Comparison of ENCODE assay signal across 21 cellular contexts in genomic region chr18:50274941-50275340, GRCh38. TPM values are rescaled to one million over a fixed set of nuclear protein-coding genes. Genes with fewer than 3 reads are reported as not detected.
A peak's percentile ranks its signal among the peaks of the same experiment; 100 is the strongest.
DNase-seq lines count a peak whose midpoint lies in the region; ATAC-seq and TF ChIP-seq lines count a peak whose summit lies in the region.
"Had no signal": no experiment of that assay in that cellular context is flagged by ENCODE, and none has a peak within 500 bp of the region (broad histone marks: within the 10 kb centered on the region; RNA-seq: fewer than 3 reads in every experiment).

No MANE protein-coding gene starts in this region.

- no peaks in the 10 kb centered on the region for H3K27me3 ChIP-seq in IMR-90 (ENCODE audit: control insufficient read depth, insufficient read depth, low read length)
- no peaks in the 10 kb centered on the region for H3K27me3 ChIP-seq in neuronal stem cell (ENCODE audit: control insufficient read depth in 3 of 3, insufficient read depth in 3 of 3, low read depth in 1 of 3, low read length in 3 of 3)
- H3K27me3 ChIP-seq: BLaER1 had no signal

- H3K27ac ChIP-seq in IMR-90 (ENCODE audit: insufficient read depth, low read length) (no peak overlapping the region), neuronal stem cell (replicated peaks; ENCODE audit: low read length) (no peak overlapping the region)
- H3K27ac ChIP-seq: 22Rv1, BLaER1, C4-2B had no signal

- H3K23ac ChIP-seq in IMR-90 (ENCODE audit: low read depth, low read length) (no peak overlapping the region), neuronal stem cell (ENCODE audit: low read depth, low read length, poor library complexity) (peak overlapping the region; percentile 66)

- no peak for ATAC-seq in IMR-90 (ENCODE audit: low read depth)
- ATAC-seq in GM19455 (IDR thresholded peaks at IDR 0.05; ENCODE audit: unreplicated experiment) = no peak
- ATAC-seq: CD8-positive, alpha-beta T cell; GM12878; GM23338 had no signal

- no peak overlapping the region for H3K9ac ChIP-seq in IMR-90 (ENCODE audit: low read depth, low read length)
- peak overlapping the region; percentile 30 for H3K9ac ChIP-seq in neuronal stem cell (ENCODE audit: low read depth, low read length, poor library complexity)
- H3K9ac ChIP-seq: BLaER1 had no signal

- no peak overlapping the region for H2BK120ac ChIP-seq in IMR-90 (ENCODE audit: low read depth, low read length)
- no peak overlapping the region for H2BK120ac ChIP-seq in neuronal stem cell (ENCODE audit: low read depth, low read length)

- H4K91ac ChIP-seq in IMR-90 (ENCODE audit: insufficient read depth, low read depth, low read length) (no peak overlapping the region), neuronal stem cell (ENCODE audit: low read depth, low read length, poor library complexity) (no peak overlapping the region)

- H3K27me3 Mint-ChIP-seq in activated CD4-positive, alpha-beta T cell treated with anti-CD3 and anti-CD28 coated beads, Interleukin-2, amount 10 ng/mL, durations not matched to agents 24 days and 14 days = no peaks in the 10 kb centered on the region
- no peaks in the 10 kb centered on the region for H3K27me3 Mint-ChIP-seq in dendritic cell treated with granulocyte-macrophage colony-stimulating factor and Interleukin-4, amounts not matched to agents 40 ng/mL and 50 ng/mL, for 4 days
- H3K27me3 Mint-ChIP-seq: B cell; CD4-positive, CD25-positive, alpha-beta regulatory T cell had no signal

- H2AK9ac ChIP-seq in IMR-90 (replicated peaks; ENCODE audit: low read depth, low read length, poor library complexity) = no peak overlapping the region

- no peak overlapping the region for H4K5ac ChIP-seq in IMR-90 (ENCODE audit: low read depth, low read length)

- H2AK5ac ChIP-seq in IMR-90 (ENCODE audit: low read depth, low read length) (no peak overlapping the region), neuronal stem cell (ENCODE audit: low read depth, low read length) (no peak overlapping the region)

- peak; percentile 47 for DNase-seq in activated CD4-positive, alpha-beta T cell treated with anti-CD3 and anti-CD28 coated beads, Interleukin-2, amount 10 ng/mL, durations not matched to agents 24 days and 14 days
- DNase-seq in activated CD4-positive, alpha-beta T cell treated with anti-CD3 and anti-CD28 coated beads, Interleukin-2, amount 50 U/mL, for 4 hours = no peak
- DNase-seq in IMR-90 (no peak), neuronal stem cell (ENCODE audit: low spot score) (no peak), NCI-H1092 (lab: John Stamatoyannopoulos, UW) (no peak), NCI-H524 (lab: John Stamatoyannopoulos, UW) (no peak)
- DNase-seq: Caco-2; CD4-positive, CD25-positive, alpha-beta regulatory T cell; CD8-positive, alpha-beta T cell; DMS153; DND-41; GDM1 had no signal

- H2AFZ ChIP-seq in IMR-90 (replicated peaks; ENCODE audit: low read length, poor library complexity) (peak overlapping the region; percentile 24), neuronal stem cell (ENCODE audit: low read length) (no peak overlapping the region)
- H2AFZ ChIP-seq: GM23338 had no signal

- dilution Hi-C loops in IMR-90 (cut with HindIII; ENCODE audit: low sequenced_read_pairs, unreplicated experiment) = no loop called here

- H3K9me1 ChIP-seq in IMR-90 (ENCODE audit: insufficient read depth, low read length) = peaks cover 14% of the 10 kb centered on the region; the same call in 1 of the 2 replicates

- no peak overlapping the region for H4K8ac ChIP-seq in IMR-90 (ENCODE audit: low read depth in 2 of 2, low read length in 2 of 2)
- H4K8ac ChIP-seq in neuronal stem cell (ENCODE audit: low read depth, low read length) = no peak overlapping the region

- no peak overlapping the region for H3K4me3 Mint-ChIP-seq in activated CD4-positive, alpha-beta T cell treated with anti-CD3 and anti-CD28 coated beads, Interleukin-2, amount 10 ng/mL, durations not matched to agents 24 days and 14 days
- H3K4me3 Mint-ChIP-seq in dendritic cell treated with granulocyte-macrophage colony-stimulating factor and Interleukin-4, amounts not matched to agents 40 ng/mL and 50 ng/mL, for 4 days = no peak overlapping the region
- H3K4me3 Mint-ChIP-seq: B cell; CD8-positive, alpha-beta T cell; GM23338 had no signal

- POLR2A ChIA-PET in IMR-90 (lab: Charles Lee; ENCODE audit: unreplicated experiment) = no interaction called here

- no peak overlapping the region for H3K18ac ChIP-seq in IMR-90 (ENCODE audit: low read depth, low read length)
- no peak overlapping the region for H3K18ac ChIP-seq in neuronal stem cell (ENCODE audit: low read length)

- intact Hi-C loops in activated CD4-positive, alpha-beta T cell treated with anti-CD3 and anti-CD28 coated beads, Interleukin-2, amount 10 ng/mL, durations not matched to agents 24 days and 14 days (cut with micrococcal nuclease) = no loop called here
- intact Hi-C loops in IMR-90 (cut with micrococcal nuclease) = no loop called here
- intact Hi-C loops in dendritic cell treated with granulocyte-macrophage colony-stimulating factor and Interleukin-4, amounts not matched to agents 40 ng/mL and 50 ng/mL, for 4 days (cut with micrococcal nuclease) = no loop called here

- H4K20me1 ChIP-seq in IMR-90 (ENCODE audit: insufficient read depth, low read length) = peaks cover 9% of the 10 kb centered on the region

- H3K4me2 ChIP-seq in IMR-90 (ENCODE audit: low read depth, low read length) (no peak overlapping the region), neuronal stem cell (ENCODE audit: insufficient read depth, low read length, poor library complexity, severe bottlenecking) (no peak overlapping the region)
- H3K4me2 ChIP-seq: BLaER1, GM23338 had no signal

- no peak for TF ChIP-seq CTCF in IMR-90 (conservative IDR thresholded peaks at IDR 0.05; ENCODE audit: low read depth, low read length)

- H3K36me3 Mint-ChIP-seq in activated CD4-positive, alpha-beta T cell treated with anti-CD3 and anti-CD28 coated beads, Interleukin-2, amount 10 ng/mL, durations not matched to agents 24 days and 14 days (ENCODE audit: low read depth) = peaks cover 69% of the 10 kb centered on the region
- H3K36me3 Mint-ChIP-seq in dendritic cell treated with granulocyte-macrophage colony-stimulating factor and Interleukin-4, amounts not matched to agents 40 ng/mL and 50 ng/mL, for 4 days (ENCODE audit: low read depth) = peaks cover 80% of the 10 kb centered on the region

- no CpG with 5 or more reads among the region's 10 CpGs for WGBS in IMR-90 (ENCODE audit: extremely low coverage in 2 of 2, insufficient read length in 1 of 2), 2 experiments
- no CpG with 5 or more reads among the region's 10 CpGs for WGBS in neuronal stem cell (ENCODE audit: extremely low coverage in 2 of 2, insufficient read length in 2 of 2, insufficient replicate concordance in 1 of 2), 2 donors

- H3K4ac ChIP-seq in IMR-90 (ENCODE audit: low read depth, low read length) (no peak overlapping the region), neuronal stem cell (ENCODE audit: low read length) (no peak overlapping the region)

- H3K56ac ChIP-seq in IMR-90 (ENCODE audit: extremely low read depth, insufficient read depth, low read length) = no peak overlapping the region

- CTCF ChIA-PET in IMR-90 (lab: Yijun Ruan, JAX) = no interaction called here

- no peaks in the 10 kb centered on the region for H3K9me3 ChIP-seq in IMR-90 (ENCODE audit: control insufficient read depth, insufficient read depth, low read length)
- H3K9me3 ChIP-seq in neuronal stem cell (replicated peaks in 1 of 2; ENCODE audit: control insufficient read depth in 2 of 2, insufficient read depth in 1 of 2, low read depth in 1 of 2, low read length in 2 of 2) = peaks cover 0 to 6% of the 10 kb centered on the region in 2 donors
- H3K9me3 ChIP-seq: BLaER1, Caco-2, HAP-1 had no signal

- no peak overlapping the region for H3K14ac ChIP-seq in IMR-90 (replicated peaks; ENCODE audit: low read depth, low read length)
- H3K14ac ChIP-seq in neuronal stem cell (ENCODE audit: low read length) = no peak overlapping the region

- no peak overlapping the region for H3K27ac Mint-ChIP-seq in activated CD4-positive, alpha-beta T cell treated with anti-CD3 and anti-CD28 coated beads, Interleukin-2, amount 10 ng/mL, durations not matched to agents 24 days and 14 days
- H3K27ac Mint-ChIP-seq in dendritic cell treated with granulocyte-macrophage colony-stimulating factor and Interleukin-4, amounts not matched to agents 40 ng/mL and 50 ng/mL, for 4 days = peak overlapping the region; percentile 3
- H3K27ac Mint-ChIP-seq: B cell; CD4-positive, CD25-positive, alpha-beta regulatory T cell; CD8-positive, alpha-beta T cell; GM23338 had no signal

- H3K4me1 Mint-ChIP-seq in activated CD4-positive, alpha-beta T cell treated with anti-CD3 and anti-CD28 coated beads, Interleukin-2, amount 10 ng/mL, durations not matched to agents 24 days and 14 days = peaks cover 15% of the 10 kb centered on the region
- peaks cover 9% of the 10 kb centered on the region for H3K4me1 Mint-ChIP-seq in dendritic cell treated with granulocyte-macrophage colony-stimulating factor and Interleukin-4, amounts not matched to agents 40 ng/mL and 50 ng/mL, for 4 days (ENCODE audit: low read depth)
- H3K4me1 Mint-ChIP-seq: GM23338 had no signal

- H2BK20ac ChIP-seq in IMR-90 (ENCODE audit: low read depth, low read length) = no peak overlapping the region

- H3K4me1 ChIP-seq in IMR-90 (ENCODE audit: control insufficient read depth, insufficient read depth, low read length) (peaks cover 3% of the 10 kb centered on the region; the same call in 1 of the 2 replicates), neuronal stem cell (ENCODE audit: control insufficient read depth in 2 of 2, insufficient read depth in 1 of 2, low read depth in 1 of 2, low read length in 2 of 2) (no peaks in the 10 kb centered on the region)
- H3K4me1 ChIP-seq: Caco-2, HAP-1 had no signal

- no peak overlapping the region for H2BK12ac ChIP-seq in neuronal stem cell (ENCODE audit: low read length)

- TF ChIP-seq POLR2A in IMR-90 (IDR thresholded peaks at IDR 0.05; ENCODE audit: low read depth, low read length) = no peak

- TF ChIP-seq RAD21 in IMR-90 (IDR thresholded peaks at IDR 0.05; ENCODE audit: low read length) = no peak

- no peak overlapping the region for H3K4me3 ChIP-seq in IMR-90 (ENCODE audit: insufficient read depth, low read depth, low read length)
- H3K4me3 ChIP-seq in neuronal stem cell (ENCODE audit: low read length in 2 of 2) = no peak overlapping the region
- H3K4me3 ChIP-seq: BLaER1, GM12878, GM23338, HAP-1 had no signal

- H2BK15ac ChIP-seq in IMR-90 (ENCODE audit: low read depth, low read length) = no peak overlapping the region
- H2BK15ac ChIP-seq in neuronal stem cell (ENCODE audit: low read length) = no peak overlapping the region

- H3K79me1 ChIP-seq in IMR-90 (ENCODE audit: low read depth in 1 of 2, low read length in 2 of 2) (peaks cover 11 to 39% of the 10 kb centered on the region in 2 experiments), neuronal stem cell (ENCODE audit: low read depth, low read length) (peaks cover 10% of the 10 kb centered on the region)

- no TSS peak for BruUV-seq in IMR-90 (replicated peaks; lab: Mats Ljungman, UMichigan)

- peaks cover 72% of the 10 kb centered on the region for H3K36me3 ChIP-seq in IMR-90 (ENCODE audit: control insufficient read depth, insufficient read depth, low read length)
- H3K36me3 ChIP-seq in neuronal stem cell (replicated peaks in 1 of 2; ENCODE audit: control insufficient read depth in 2 of 2, insufficient read depth in 2 of 2, low read length in 2 of 2) = peaks cover 65 to 100% of the 10 kb centered on the region in 2 donors

- in situ Hi-C loops in IMR-90 (cut with MboI; ENCODE audit: low sequenced_read_pairs) = loop anchor here (25.0 kb wide), 2 partner anchors 762 to 1638 kb away; partner anchors contain the start of gene SMAD4

- no peaks in the 10 kb centered on the region for H3K9me3 Mint-ChIP-seq in activated CD4-positive, alpha-beta T cell treated with anti-CD3 and anti-CD28 coated beads, Interleukin-2, amount 10 ng/mL, durations not matched to agents 24 days and 14 days
- no peaks in the 10 kb centered on the region for H3K9me3 Mint-ChIP-seq in dendritic cell treated with granulocyte-macrophage colony-stimulating factor and Interleukin-4, amounts not matched to agents 40 ng/mL and 50 ng/mL, for 4 days
- H3K9me3 Mint-ChIP-seq: CD4-positive, CD25-positive, alpha-beta regulatory T cell; CD8-positive, alpha-beta T cell; GM23338 had no signal

- H2BK5ac ChIP-seq in IMR-90 (ENCODE audit: low read depth, low read length, poor library complexity, severe bottlenecking) (no peak overlapping the region), neuronal stem cell (ENCODE audit: low read length) (no peak overlapping the region)

RNA-seq across cellular contexts. Expression of gene MBD1, which starts 6.4 kb away (rescaled TPM):
- 91.7 and 93.3 TPM in 2 replicates for total RNA-seq in activated CD4-positive, alpha-beta T cell treated with anti-CD3 and anti-CD28 coated beads, Interleukin-2, amount 10 ng/mL, durations not matched to agents 24 days and 14 days
- 31.7 TPM in 2 replicates for total RNA-seq in IMR-90 (2012; rRNA removed)
- polyA plus RNA-seq in IMR-90 (2012; rRNA removed) = 56.5 and 61.3 TPM in 2 replicates
- 50.3 and 57.0 TPM in 2 replicates for polyA plus RNA-seq in IMR-90 (2012; cell fraction: cytosol; rRNA removed)
- polyA plus RNA-seq in IMR-90 (2012; cell fraction: nucleus; rRNA removed; ENCODE audit: low replicate concordance) = 228 and 398 TPM in 2 replicates
- polyA plus RNA-seq in neuronal stem cell (2013, experiment 1 of 2) = 33.7 TPM
- 32.5 TPM for polyA plus RNA-seq in neuronal stem cell (2013, experiment 2 of 2)

RNA-seq across cellular contexts. Expression of gene CFAP53, which starts 8.6 kb away (rescaled TPM):
- 0.38 and 0.63 TPM in 2 replicates for total RNA-seq in activated CD4-positive, alpha-beta T cell treated with anti-CD3 and anti-CD28 coated beads, Interleukin-2, amount 10 ng/mL, durations not matched to agents 24 days and 14 days
- under 0.01 TPM in 2 replicates for total RNA-seq in IMR-90 (2012; rRNA removed)
- polyA plus RNA-seq in IMR-90 (2012; rRNA removed) = 0.12 and 0.22 TPM in 2 replicates
- 0.08 and 0.12 TPM in 2 replicates for polyA plus RNA-seq in IMR-90 (2012; cell fraction: cytosol; rRNA removed)
- 0.09 TPM in 1 of 2 replicates, not detected in the other for polyA plus RNA-seq in IMR-90 (2012; cell fraction: nucleus; rRNA removed; ENCODE audit: low replicate concordance)
- 1.4 TPM for polyA plus RNA-seq in neuronal stem cell (2013, experiment 1 of 2)
- polyA plus RNA-seq in neuronal stem cell (2013, experiment 2 of 2) = 1.4 TPM
- total RNA-seq: Caco-2, GM23338 had no signal

RNA-seq across cellular contexts. Expression of gene CXXC1, which starts 12.6 kb away (rescaled TPM):
- 102 and 105 TPM in 2 replicates for total RNA-seq in activated CD4-positive, alpha-beta T cell treated with anti-CD3 and anti-CD28 coated beads, Interleukin-2, amount 10 ng/mL, durations not matched to agents 24 days and 14 days
- 24.0 and 29.4 TPM in 2 replicates for total RNA-seq in IMR-90 (2012; rRNA removed)
- polyA plus RNA-seq in IMR-90 (2012; rRNA removed) = 66.2 and 81.6 TPM in 2 replicates
- polyA plus RNA-seq in IMR-90 (2012; cell fraction: cytosol; rRNA removed) = 57.6 and 61.0 TPM in 2 replicates
- 342 and 639 TPM in 2 replicates for polyA plus RNA-seq in IMR-90 (2012; cell fraction: nucleus; rRNA removed; ENCODE audit: low replicate concordance)
- polyA plus RNA-seq in neuronal stem cell (2013, experiment 1 of 2) = 34.6 TPM
- 34.6 TPM for polyA plus RNA-seq in neuronal stem cell (2013, experiment 2 of 2)
